10 cellular contexts compared by ENCODE assay signal in genomic region chr3:108301695-108302404, GRCh38. TPM values are rescaled to one million over a fixed set of nuclear protein-coding genes. Genes with fewer than 3 reads are reported as not detected.
A peak's percentile ranks its signal among the peaks of the same experiment; 100 is the strongest.
DNase-seq lines count a peak whose midpoint lies in the region; ATAC-seq and TF ChIP-seq lines count a peak whose summit lies in the region.
"Had no signal": no experiment of that assay in that cellular context is flagged by ENCODE, and none has a peak within 500 bp of the region (broad histone marks: within the 10 kb centered on the region; RNA-seq: fewer than 3 reads in every experiment).

No MANE protein-coding gene starts in this region.

- H3K9me2 ChIP-seq in Loucy (replicated peaks; ENCODE audit: low read depth, low read length) (no peaks in the 10 kb centered on the region), SK-N-SH (no peaks in the 10 kb centered on the region)

- H3K79me2 ChIP-seq in Loucy (ENCODE audit: insufficient read depth, low read length) (no peaks in the 10 kb centered on the region), SK-N-SH (ENCODE audit: insufficient read depth) (no peaks in the 10 kb centered on the region)

- no peak overlapping the region for H3K27ac ChIP-seq in SK-N-SH (ENCODE audit: low read depth in 2 of 2, low read length in 1 of 2)

- TF ChIP-seq CTCF in Loucy (conservative IDR thresholded peaks at IDR 0.05; ENCODE audit: low read length) (no peak), SK-N-SH (IDR thresholded peaks at IDR 0.05) (no peak)

- H3F3A ChIP-seq in Loucy (ENCODE audit: low read depth) (no peaks in the 10 kb centered on the region), SK-N-SH (replicated peaks; ENCODE audit: insufficient read depth) (no peaks in the 10 kb centered on the region)

- H4K20me1 ChIP-seq in Loucy (ENCODE audit: insufficient read depth, low read length, poor library complexity, severe bottlenecking) = no peaks in the 10 kb centered on the region
- H4K20me1 ChIP-seq in SK-N-SH (ENCODE audit: insufficient read depth) = no peaks in the 10 kb centered on the region

- WGBS in SK-N-SH (ENCODE audit: low lambda C conversion rate) = 80% methylated on average over 5 of the region's 5 CpGs

- peak; percentile 14 for DNase-seq in Caki2 (ENCODE audit: low read depth)
- DNase-seq in astrocyte of the hippocampus (ENCODE audit: low read depth, low spot score) = peak; percentile 23
- DNase-seq in SK-N-SH = no peak
- no peak for DNase-seq in DMS53 (lab: John Stamatoyannopoulos, UW)
- no peak for DNase-seq in superior temporal gyrus (ENCODE audit: extremely low spot score)

- H3K9me3 ChIP-seq in Loucy (ENCODE audit: insufficient read depth, low read depth, low read length) (no peaks in the 10 kb centered on the region), SK-N-SH (no peaks in the 10 kb centered on the region)

- H2AFZ ChIP-seq in Loucy (ENCODE audit: low read length) (peak overlapping the region; percentile 28; the same call in 1 of the 2 replicates), SK-N-SH (ENCODE audit: low read depth) (no peak overlapping the region)

- TF ChIP-seq RAD21 in SK-N-SH (IDR thresholded peaks at IDR 0.05; ENCODE audit: low read length) = no peak

- H3K4me3 ChIP-seq in Loucy (ENCODE audit: low read length, poor library complexity, severe bottlenecking) = no peak overlapping the region
- no peak overlapping the region for H3K4me3 ChIP-seq in SK-N-SH (ENCODE audit: low read depth in 2 of 2, low read length in 1 of 2)

- H3K4me2 ChIP-seq in Loucy (ENCODE audit: low read depth, low read length, poor library complexity, severe bottlenecking) = no peak overlapping the region
- no peak overlapping the region for H3K4me2 ChIP-seq in SK-N-SH

- POLR2A ChIA-PET in SK-N-SH (lab: Yijun Ruan, JAX) = no interaction called here

- H3K4me1 ChIP-seq in Loucy (ENCODE audit: insufficient read depth, low read length, poor library complexity, severe bottlenecking) (no peaks in the 10 kb centered on the region), SK-N-SH (ENCODE audit: control insufficient read depth in 1 of 2, insufficient read depth in 2 of 2, low read depth in 1 of 2, low read length in 1 of 2) (no peaks in the 10 kb centered on the region)

- CTCF ChIA-PET in SK-N-SH (lab: Yijun Ruan, JAX) = no interaction called here

- in situ Hi-C loops in Caki2 (cut with HindIII; ENCODE audit: low pct_unique_long_range_greater_than_20kb, low sequenced_read_pairs) = no loop called here

- H3K36me3 ChIP-seq in Loucy (ENCODE audit: insufficient read depth, low read length) = no peaks in the 10 kb centered on the region
- H3K36me3 ChIP-seq in SK-N-SH (replicated peaks in 1 of 2; ENCODE audit: control insufficient read depth in 1 of 2, insufficient read depth in 2 of 2, low read length in 1 of 2) = no peaks in the 10 kb centered on the region

- no peaks in the 10 kb centered on the region for H3K27me3 ChIP-seq in Loucy (ENCODE audit: insufficient read depth, low read length, poor library complexity, severe bottlenecking)
- no peaks in the 10 kb centered on the region for H3K27me3 ChIP-seq in SK-N-SH (ENCODE audit: insufficient read depth)

- no peak for TF ChIP-seq EP300 in SK-N-SH (IDR thresholded peaks at IDR 0.05; ENCODE audit: borderline replicate concordance in 1 of 2, low read depth in 1 of 2, low read length in 1 of 2)

- H3K9ac ChIP-seq in Loucy (ENCODE audit: low read depth, low read length, poor library complexity, severe bottlenecking) = no peak overlapping the region
- no peak overlapping the region for H3K9ac ChIP-seq in SK-N-SH

- peak; percentile 62 for ATAC-seq in GM19455 (IDR thresholded peaks at IDR 0.05; ENCODE audit: unreplicated experiment)
- ATAC-seq in GM18907 (IDR thresholded peaks at IDR 0.05; ENCODE audit: unreplicated experiment) = no peak

TF ChIP-seq in SK-N-SH, 30 proteins besides CTCF, POLR2A, EP300 and RAD21:
- TF ChIP-seq RXRA (IDR thresholded peaks at IDR 0.05; ENCODE audit: borderline replicate concordance, low read depth) = no peak
- no peak for TF ChIP-seq CHD2 (IDR thresholded peaks at IDR 0.05; ENCODE audit: low read length, partially characterized antibody)
- TF ChIP-seq YY1 (IDR thresholded peaks at IDR 0.05; ENCODE audit: low read depth) = no peak
- no peak for TF ChIP-seq NRF1 (IDR thresholded peaks at IDR 0.05; ENCODE audit: low read depth, low read length)
- TF ChIP-seq TCF12 (IDR thresholded peaks at IDR 0.05) = no peak
- TF ChIP-seq TAF1 (IDR thresholded peaks at IDR 0.05; ENCODE audit: borderline replicate concordance, low read depth, low read length) = no peak
- no peak for TF ChIP-seq MAX (IDR thresholded peaks at IDR 0.05; ENCODE audit: low read depth)
- no peak for TF ChIP-seq TEAD4 (IDR thresholded peaks at IDR 0.05; ENCODE audit: borderline replicate concordance, insufficient read depth)
- TF ChIP-seq ELF1 (IDR thresholded peaks at IDR 0.05) = no peak
- TF ChIP-seq SMC3 (IDR thresholded peaks at IDR 0.05; ENCODE audit: low read depth, low read length) = no peak
- TF ChIP-seq REST (IDR thresholded peaks at IDR 0.05; ENCODE audit: low read depth, low read length) = no peak

RNA-seq across cellular contexts. Expression of gene HHLA2, which starts 5.5 kb away (rescaled TPM):
- total RNA-seq in Caki2 (2014; rRNA removed; shearing (Covaris generic); ENCODE audit: low replicate concordance) = not detected in 2 replicates
- not detected in 2 replicates for polyA plus RNA-seq in SK-N-SH (2012; rRNA removed)
- polyA plus RNA-seq in SK-N-SH (2012; cell fraction: cytosol; rRNA removed) = 0.03 TPM in 1 of 2 replicates, not detected in the other
- not detected in 2 replicates for polyA plus RNA-seq in SK-N-SH (2012; cell fraction: nucleus; rRNA removed)
- total RNA-seq: MCF 10A, SK-MEL-5 had no signal

Comparison
In these comparisons a context has a peak if more than half of its experiments do, and no peak if none do; other contexts are left out.
1. DNase-seq: peak in Caki2 (single experiment) and astrocyte of the hippocampus (single experiment); none in SK-N-SH (single experiment), DMS53 (single experiment) and superior temporal gyrus (single experiment).